ENCODE assay signal across 22 cellular contexts in genomic region chr1:73359001-73359400, GRCh38.
DNase-seq lines count a peak whose midpoint lies in the region; ATAC-seq and TF ChIP-seq lines count a peak whose summit lies in the region.
"Had no signal": no experiment of that assay in that cellular context is flagged by ENCODE, and none has a peak within 500 bp of the region (broad histone marks: within the 10 kb centered on the region; RNA-seq: fewer than 3 reads in every experiment).

No MANE protein-coding gene starts in this region.

- no peaks in the 10 kb centered on the region for H3F3A ChIP-seq in smooth muscle cell (ENCODE audit: low read depth)

- WGBS in smooth muscle cell (ENCODE audit: low lambda C conversion rate): 75% methylated on average over 3 of the region's 3 CpGs

- no peak overlapping the region for H3K9ac ChIP-seq in SK-N-MC (ENCODE audit: insufficient read length)
- H3K9ac ChIP-seq in smooth muscle cell (ENCODE audit: low read depth): no peak overlapping the region
- H3K9ac ChIP-seq: GM23248 had no signal

- peak; percentile 50 for DNase-seq in H4 (ENCODE audit: low spot score)
- peak; percentile 33 to 69 for DNase-seq in NCI-H1930 (lab: John Stamatoyannopoulos, UW)
- peak; percentile 2 for DNase-seq in SK-N-MC (ENCODE audit: low read depth, low spot score)
- no peak for DNase-seq in smooth muscle cell (lab: John Stamatoyannopoulos, UW; ENCODE audit: unreplicated experiment)
- DNase-seq in stimulated activated CD8-positive, alpha-beta memory T cell treated with anti-CD3 and anti-CD28 coated beads, Interleukin-4, amount 100 ng/mL, for 48 hours: no peak
- no peak for DNase-seq in GM19238 (ENCODE audit: insufficient read length, low spot score)
- DNase-seq: Caco-2; CD4-positive, alpha-beta T cell; DMS 273 treated with DMSO at 0.1 percent for 48 hours; DMS79 treated with DMSO at 0.1 percent for 48 hours; GM23248; Kasumi-1; MG63; NCI-H1048; NCI-H1417 treated with DMSO at 0.1 percent for 48 hours; NCI-H2029 treated with DMSO at 0.1 percent for 48 hours; NCI-H446 treated with DMSO at 0.1 percent for 48 hours; NCI-H526 treated with DMSO at 0.1 percent for 48 hours; SJCRH30 had no signal

- H2AFZ ChIP-seq in smooth muscle cell (ENCODE audit: low read depth): no peak overlapping the region
- H2AFZ ChIP-seq: GM23248 had no signal

- no peak for ATAC-seq in HG02840 (IDR thresholded peaks at IDR 0.05; ENCODE audit: low FRiP score, unreplicated experiment)
- ATAC-seq: GM12878, HCT116 had no signal

- no peaks in the 10 kb centered on the region for H4K20me1 ChIP-seq in smooth muscle cell (ENCODE audit: low read depth)

- no peaks in the 10 kb centered on the region for H3K27me3 ChIP-seq in smooth muscle cell (ENCODE audit: low read depth)
- H3K27me3 ChIP-seq: MG63, SJCRH30 had no signal

- no peak overlapping the region for H3K27ac ChIP-seq in SK-N-MC
- H3K27ac ChIP-seq in smooth muscle cell (ENCODE audit: low read depth): no peak overlapping the region
- H3K27ac ChIP-seq: GM23248, SJCRH30 had no signal

- no peaks in the 10 kb centered on the region for H3K79me2 ChIP-seq in smooth muscle cell (ENCODE audit: low read depth)

- H3K4me3 ChIP-seq in SK-N-MC (no peak overlapping the region), smooth muscle cell (no peak overlapping the region)
- H3K4me3 ChIP-seq: GM12878, GM23248, MG63, SJCRH30 had no signal

- no peaks in the 10 kb centered on the region for H3K4me1 ChIP-seq in smooth muscle cell (ENCODE audit: low read depth)
- H3K4me1 ChIP-seq: Caco-2, SJCRH30 had no signal

- H3K9me3 ChIP-seq in SK-N-MC (ENCODE audit: low read depth, low read length): no peaks in the 10 kb centered on the region
- no peaks in the 10 kb centered on the region for H3K9me3 ChIP-seq in smooth muscle cell (replicated peaks; ENCODE audit: low read depth)
- H3K9me3 ChIP-seq: Caco-2, MG63, SJCRH30 had no signal

- H3K36me3 ChIP-seq in SK-N-MC (ENCODE audit: insufficient read depth, low read length) (no peaks in the 10 kb centered on the region), smooth muscle cell (ENCODE audit: low read depth) (no peaks in the 10 kb centered on the region)
- H3K36me3 ChIP-seq: MG63, SJCRH30 had no signal

- peak overlapping the region; percentile 51 for H3K4me2 ChIP-seq in smooth muscle cell

- TF ChIP-seq CTCF in smooth muscle cell (IDR thresholded peaks at IDR 0.05; ENCODE audit: borderline replicate concordance, insufficient read depth, poor library complexity, severe bottlenecking): no peak

Comparison
In these comparisons a context has a peak if more than half of its experiments do, and no peak if none do; other contexts are left out.
1. DNase-seq: peak in H4 (single experiment), NCI-H1930 (2 of 2) and SK-N-MC (single experiment); none in smooth muscle cell (single experiment), stimulated activated CD8-positive, alpha-beta memory T cell treated with anti-CD3 and anti-CD28 coated beads, Interleukin-4, amount 100 ng/mL, for 48 hours (single experiment) and GM19238 (single experiment).